Comparison of ENCODE assay signal across 1 cellular context in genomic region chr22:41885576-41885975, GRCh38.
TF ChIP-seq lines count a peak whose summit lies in the region.

No MANE protein-coding gene starts in this region.

TF ChIP-seq in K562, 482 proteins besides CTCF, POLR2A, EP300 and RAD21:
- TF ChIP-seq ZNF134 (CRISPR knock-in tag; conservative IDR thresholded peaks at IDR 0.05) (no peak), MEF2A (IDR thresholded peaks at IDR 0.05; ENCODE audit: control insufficient read depth, low read depth, low read length) (no peak), CBFA2T3 (IDR thresholded peaks at IDR 0.05) (peak; percentile 39; the same call in 1 of the 2 replicates), MEIS2 (IDR thresholded peaks at IDR 0.05; ENCODE audit: partially characterized antibody) (peak; percentile 2)
